ENCODE assay signal across 1 cellular context in the genomic region with DNA sequence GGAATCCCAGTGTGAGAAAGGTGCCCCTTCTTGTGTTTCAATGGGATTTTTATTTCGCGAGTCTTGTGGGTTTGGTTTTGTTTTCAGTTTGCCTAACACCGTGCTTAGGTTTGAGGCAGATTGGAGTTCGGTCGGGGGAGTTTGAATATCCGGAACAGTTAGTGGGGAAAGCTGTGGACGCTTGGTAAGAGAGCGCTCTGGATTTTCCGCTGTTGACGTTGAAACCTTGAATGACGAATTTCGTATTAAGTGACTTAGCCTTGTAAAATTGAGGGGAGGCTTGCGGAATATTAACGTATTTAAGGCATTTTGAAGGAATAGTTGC.
A peak's percentile ranks its signal among the peaks of the same experiment; 100 is the strongest.
TF ChIP-seq lines count a peak whose summit lies in the region.

No MANE protein-coding gene starts in this region.

TF ChIP-seq in K562, 482 proteins besides CTCF, POLR2A, EP300 and RAD21:
- TF ChIP-seq, protein P1, sequence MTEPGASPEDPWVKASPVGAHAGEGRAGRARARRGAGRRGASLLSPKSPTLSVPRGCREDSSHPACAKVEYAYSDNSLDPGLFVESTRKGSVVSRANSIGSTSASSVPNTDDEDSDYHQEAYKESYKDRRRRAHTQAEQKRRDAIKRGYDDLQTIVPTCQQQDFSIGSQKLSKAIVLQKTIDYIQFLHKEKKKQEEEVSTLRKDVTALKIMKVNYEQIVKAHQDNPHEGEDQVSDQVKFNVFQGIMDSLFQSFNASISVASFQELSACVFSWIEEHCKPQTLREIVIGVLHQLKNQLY (CRISPR knock-in tag; conservative IDR thresholded peaks at IDR 0.05) = no peak
- TF ChIP-seq FOXA3 (CRISPR knock-in tag; conservative IDR thresholded peaks at IDR 0.05 in 1 of 2, IDR thresholded peaks at IDR 0.05 in 1 of 2) = 0 out of 4 replicates have a peak, but pooled peaks of 1 of the 2 experiments have one; percentile 0
- TF ChIP-seq, protein P2, sequence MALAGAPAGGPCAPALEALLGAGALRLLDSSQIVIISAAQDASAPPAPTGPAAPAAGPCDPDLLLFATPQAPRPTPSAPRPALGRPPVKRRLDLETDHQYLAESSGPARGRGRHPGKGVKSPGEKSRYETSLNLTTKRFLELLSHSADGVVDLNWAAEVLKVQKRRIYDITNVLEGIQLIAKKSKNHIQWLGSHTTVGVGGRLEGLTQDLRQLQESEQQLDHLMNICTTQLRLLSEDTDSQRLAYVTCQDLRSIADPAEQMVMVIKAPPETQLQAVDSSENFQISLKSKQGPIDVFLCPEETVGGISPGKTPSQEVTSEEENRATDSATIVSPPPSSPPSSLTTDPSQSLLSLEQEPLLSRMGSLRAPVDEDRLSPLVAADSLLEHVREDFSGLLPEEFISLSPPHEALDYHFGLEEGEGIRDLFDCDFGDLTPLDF (CRISPR knock-in tag; IDR thresholded peaks at IDR 0.05) = peak; percentile 34; the same call in 1 of the 2 replicates
- 0 out of 2 replicates have a peak, but pooled peaks have one; percentile 0 for TF ChIP-seq NKRF (IDR thresholded peaks at IDR 0.05; ENCODE audit: borderline replicate concordance)
- no peak for TF ChIP-seq ZNF184 (CRISPR knock-in tag; IDR thresholded peaks at IDR 0.05)
- peak in 1 of 2 experiments; percentile 56; a peak in 3 of 4 replicates for TF ChIP-seq NRF1 (conservative IDR thresholded peaks at IDR 0.05 in 1 of 2, IDR thresholded peaks at IDR 0.05 in 1 of 2)
- TF ChIP-seq BRD9 (IDR thresholded peaks at IDR 0.05; ENCODE audit: low read depth, partially characterized antibody) = peak; percentile 33
- TF ChIP-seq SRSF7 (optimal IDR thresholded peaks at IDR 0.05; ENCODE audit: low read depth, low read length) = no peak
- no peak for TF ChIP-seq ZNF561 (CRISPR knock-in tag; conservative IDR thresholded peaks at IDR 0.05)
- peak; percentile 51; the same call in 1 of the 2 replicates for TF ChIP-seq KAT7 (CRISPR knock-in tag; IDR thresholded peaks at IDR 0.05; ENCODE audit: borderline replicate concordance)
- peak; percentile 52; the same call in 1 of the 2 replicates for TF ChIP-seq PHTF2 (CRISPR knock-in tag; IDR thresholded peaks at IDR 0.05)
- TF ChIP-seq, protein P3, sequence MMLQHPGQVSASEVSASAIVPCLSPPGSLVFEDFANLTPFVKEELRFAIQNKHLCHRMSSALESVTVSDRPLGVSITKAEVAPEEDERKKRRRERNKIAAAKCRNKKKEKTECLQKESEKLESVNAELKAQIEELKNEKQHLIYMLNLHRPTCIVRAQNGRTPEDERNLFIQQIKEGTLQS (IDR thresholded peaks at IDR 0.05) = no peak
- TF ChIP-seq, protein P3 (CRISPR knock-in tag; conservative IDR thresholded peaks at IDR 0.05) = peak; percentile 3; the same call in 1 of the 2 replicates
- no peak for TF ChIP-seq ZNF134 (CRISPR knock-in tag; conservative IDR thresholded peaks at IDR 0.05)
- TF ChIP-seq HNRNPL (IDR thresholded peaks at IDR 0.05; ENCODE audit: low read depth, low read length) = 0 out of 2 replicates have a peak, but pooled peaks have one; percentile 4
- TF ChIP-seq, protein P4, sequence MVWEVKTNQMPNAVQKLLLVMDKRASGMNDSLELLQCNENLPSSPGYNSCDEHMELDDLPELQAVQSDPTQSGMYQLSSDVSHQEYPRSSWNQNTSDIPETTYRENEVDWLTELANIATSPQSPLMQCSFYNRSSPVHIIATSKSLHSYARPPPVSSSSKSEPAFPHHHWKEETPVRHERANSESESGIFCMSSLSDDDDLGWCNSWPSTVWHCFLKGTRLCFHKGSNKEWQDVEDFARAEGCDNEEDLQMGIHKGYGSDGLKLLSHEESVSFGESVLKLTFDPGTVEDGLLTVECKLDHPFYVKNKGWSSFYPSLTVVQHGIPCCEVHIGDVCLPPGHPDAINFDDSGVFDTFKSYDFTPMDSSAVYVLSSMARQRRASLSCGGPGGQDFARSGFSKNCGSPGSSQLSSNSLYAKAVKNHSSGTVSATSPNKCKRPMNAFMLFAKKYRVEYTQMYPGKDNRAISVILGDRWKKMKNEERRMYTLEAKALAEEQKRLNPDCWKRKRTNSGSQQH (CRISPR knock-in tag; IDR thresholded peaks at IDR 0.05) = 0 out of 2 replicates have a peak, but pooled peaks have one; percentile 64
- TF ChIP-seq SRF (CRISPR knock-in tag; IDR thresholded peaks at IDR 0.05) = 0 out of 4 replicates have a peak, but pooled peaks of 1 of the 2 experiments have one; percentile 0
- peak; percentile 18; the same call in 1 of the 2 replicates for TF ChIP-seq ELF1 (tag; IDR thresholded peaks at IDR 0.05)
- TF ChIP-seq TEAD4 (IDR thresholded peaks at IDR 0.05; ENCODE audit: low read length) = no peak
- no peak for TF ChIP-seq TEAD4 (CRISPR knock-in tag; IDR thresholded peaks at IDR 0.05; ENCODE audit: borderline replicate concordance)
- TF ChIP-seq MTA1 (IDR thresholded peaks at IDR 0.05; ENCODE audit: borderline replicate concordance) = 0 out of 2 replicates have a peak, but pooled peaks have one; percentile 1
- TF ChIP-seq ZBTB26 (CRISPR knock-in tag; IDR thresholded peaks at IDR 0.05) = no peak
- TF ChIP-seq NR2C2 (CRISPR knock-in tag; IDR thresholded peaks at IDR 0.05) = no peak
- TF ChIP-seq NR2C2 (tag; IDR thresholded peaks at IDR 0.05) = 0 out of 2 replicates have a peak, but pooled peaks have one; percentile 5
- TF ChIP-seq KAT8 (IDR thresholded peaks at IDR 0.05; ENCODE audit: low read depth) = no peak
